Comparison of ENCODE assay signal across 12 cellular contexts in genomic region chr4:984336-985054, GRCh38. TPM values are rescaled to one million over a fixed set of nuclear protein-coding genes. Genes with fewer than 3 reads are reported as not detected.
DNase-seq lines count a peak whose midpoint lies in the region; ATAC-seq and TF ChIP-seq lines count a peak whose summit lies in the region.
"Had no signal": no experiment of that assay in that cellular context is flagged by ENCODE, and none has a peak within 500 bp of the region (broad histone marks: within the 10 kb centered on the region; RNA-seq: fewer than 3 reads in every experiment).

No MANE protein-coding gene starts in this region.

- no peak overlapping the region for H3K4me3 ChIP-seq in BLaER1 treated with 17β-estradiol and CSF1 and Interleukin-3, amounts not matched to agents 10 nM and 100 nM
- H3K4me3 ChIP-seq in OCI-LY3 (ENCODE audit: low read length) = peak overlapping the region; percentile 76
- H3K4me3 ChIP-seq in endocrine pancreas (ENCODE audit: control insufficient read depth, insufficient read depth, low read length) = peak overlapping the region; percentile 22
- H3K4me3 ChIP-seq in uterus = no peak overlapping the region

- peak overlapping the region; percentile 31 for H3K4me3 Mint-ChIP-seq in neural crest cell

- H3K36me3 ChIP-seq in BLaER1 treated with 17β-estradiol and CSF1 and Interleukin-3, amounts not matched to agents 10 nM and 100 nM = peaks cover 0 to 6% (median 3%) of the 10 kb centered on the region in 11 experiments; a peak in 13 of 22 replicates
- H3K36me3 ChIP-seq in OCI-LY3 (replicated peaks; ENCODE audit: low read depth, low read length) = no peaks in the 10 kb centered on the region
- H3K36me3 ChIP-seq in endocrine pancreas (ENCODE audit: control insufficient read depth, insufficient read depth, low read length) = no peaks in the 10 kb centered on the region
- H3K36me3 ChIP-seq in uterus = no peaks in the 10 kb centered on the region

- intact Hi-C loops in uterus (cut with DNase I; ENCODE audit: low total_unique reads) = no loop called here

- no peaks in the 10 kb centered on the region for H3K9me3 ChIP-seq in BLaER1 treated with 17β-estradiol and CSF1 and Interleukin-3, amounts not matched to agents 10 nM and 100 nM (replicated peaks in 1 of 11)
- H3K9me3 ChIP-seq in OCI-LY3 (ENCODE audit: insufficient read depth, low read length) (no peaks in the 10 kb centered on the region), endocrine pancreas (ENCODE audit: control insufficient read depth, low read length) (no peaks in the 10 kb centered on the region), uterus (no peaks in the 10 kb centered on the region)

- H3K4me1 ChIP-seq in BLaER1 treated with 17β-estradiol and CSF1 and Interleukin-3, amounts not matched to agents 10 nM and 100 nM = peaks cover 39 to 56% (median 43%) of the 10 kb centered on the region in 10 experiments
- H3K4me1 ChIP-seq in OCI-LY3 (ENCODE audit: low read length) (peaks cover 22% of the 10 kb centered on the region), endocrine pancreas (ENCODE audit: control insufficient read depth, insufficient read depth, low read length) (no peaks in the 10 kb centered on the region), uterus (peaks cover 0 to 10% of the 10 kb centered on the region in 2 donors)

- TF ChIP-seq POLR2A in uterus (IDR thresholded peaks at IDR 0.05) = no peak

- peaks cover 18% of the 10 kb centered on the region for H3K4me1 Mint-ChIP-seq in neural crest cell

- no peaks in the 10 kb centered on the region for H3K9me3 Mint-ChIP-seq in neural crest cell

- TF ChIP-seq CTCF in OCI-LY3 (IDR thresholded peaks at IDR 0.05; ENCODE audit: low read depth, low read length) = no peak
- no peak for TF ChIP-seq CTCF in neural crest cell (conservative IDR thresholded peaks at IDR 0.05)
- TF ChIP-seq CTCF in uterus (IDR thresholded peaks at IDR 0.05) = no peak

- H3K79me2 ChIP-seq in OCI-LY3 (ENCODE audit: low read length) = no peaks in the 10 kb centered on the region

- H3K27ac ChIP-seq in BLaER1 treated with 17β-estradiol and CSF1 and Interleukin-3, amounts not matched to agents 10 nM and 100 nM = no peak overlapping the region
- H3K27ac ChIP-seq in OCI-LY3 (ENCODE audit: low read length) = no peak overlapping the region
- no peak overlapping the region for H3K27ac ChIP-seq in uterus

- H2AFZ ChIP-seq in OCI-LY3 (ENCODE audit: low read depth, low read length) = peak overlapping the region; percentile 88

- no peak overlapping the region for H3K9ac ChIP-seq in BLaER1 treated with 17β-estradiol and CSF1 and Interleukin-3, amounts not matched to agents 10 nM and 100 nM
- H3K9ac ChIP-seq in OCI-LY3 (ENCODE audit: low read length) (peak overlapping the region; percentile 44), endocrine pancreas (ENCODE audit: control insufficient read depth, insufficient read depth, low read length) (peak overlapping the region; percentile 32)

- H3K27me3 Mint-ChIP-seq in neural crest cell (ENCODE audit: low read depth) = no peaks in the 10 kb centered on the region

- H3K4me2 ChIP-seq in BLaER1 treated with 17β-estradiol and CSF1 and Interleukin-3, amounts not matched to agents 10 nM and 100 nM = peak overlapping the region; percentile 35 to 98 (median 94); a peak in 19 of 22 replicates
- peak overlapping the region; percentile 97 for H3K4me2 ChIP-seq in OCI-LY3 (ENCODE audit: low read length)

- H3K36me3 Mint-ChIP-seq in neural crest cell (ENCODE audit: low read depth) = no peaks in the 10 kb centered on the region

- no peak for ATAC-seq in HG02571 (IDR thresholded peaks at IDR 0.05; ENCODE audit: unreplicated experiment)

- H3K27me3 ChIP-seq in BLaER1 treated with 17β-estradiol and CSF1 and Interleukin-3, amounts not matched to agents 10 nM and 100 nM = no peaks in the 10 kb centered on the region
- no peaks in the 10 kb centered on the region for H3K27me3 ChIP-seq in OCI-LY3 (ENCODE audit: low read depth, low read length)
- H3K27me3 ChIP-seq in endocrine pancreas (ENCODE audit: control insufficient read depth, insufficient read depth, low read length) = no peaks in the 10 kb centered on the region
- no peaks in the 10 kb centered on the region for H3K27me3 ChIP-seq in uterus

- H3K27ac Mint-ChIP-seq in neural crest cell (ENCODE audit: unreplicated experiment) = no peak overlapping the region

- peaks cover 0 to 29% (median 23%) of the 10 kb centered on the region in 11 experiments; a peak in 17 of 22 replicates for H4K20me1 ChIP-seq in BLaER1 treated with 17β-estradiol and CSF1 and Interleukin-3, amounts not matched to agents 10 nM and 100 nM
- H4K20me1 ChIP-seq in OCI-LY3 (ENCODE audit: insufficient read depth, low read length) = no peaks in the 10 kb centered on the region

- DNase-seq in neural crest cell (ENCODE audit: low read depth, low spot score) (no peak), NCI-H2107 (lab: John Stamatoyannopoulos, UW) (no peak), uterus (no peak), NCI-H2081 (lab: John Stamatoyannopoulos, UW) (no peak)
- DNase-seq: cerebellar nuclear complex, DMS79, NCI-H1436 treated with DMSO at 0.1 percent for 48 hours had no signal

RNA-seq across cellular contexts. Expression of gene IDUA, which starts 2.3 kb away (rescaled TPM):
- total RNA-seq in neural crest cell = 16.4 and 18.0 TPM in 2 replicates
- 10 to 100 TPM in 2 of 4 donors, 1 to 10 TPM in 2; 2.8 to 45.8 (median 9.9) TPM for total RNA-seq in uterus

RNA-seq across cellular contexts. Expression of gene SLC26A1, which starts 8.7 kb away (rescaled TPM):
- total RNA-seq in neural crest cell (0.27 and 0.84 TPM in 2 replicates), uterus (under 1 TPM in 2 of 4 donors, not detected in 2; 0.07 to 0.12 TPM)
- total RNA-seq: RPMI7951 had no signal

RNA-seq across cellular contexts. Expression of gene DGKQ, which starts 11.1 kb away (rescaled TPM):
- total RNA-seq in neural crest cell (15.0 and 15.7 TPM in 2 replicates), uterus (10 to 100 TPM in 2 of 4 donors, 1 to 10 TPM in 2; 1.2 to 12.7 (median 10.1) TPM)

RNA-seq across cellular contexts. Expression of gene FGFRL1, which starts 26.9 kb away (rescaled TPM):
- total RNA-seq in neural crest cell (54.9 and 58.8 TPM in 2 replicates), uterus (10 to 100 TPM in 2 of 4 donors, 1 to 10 TPM in 2; 2.8 to 24.8 (median 13.9) TPM)

RNA-seq across cellular contexts. Expression of gene TMEM175, which starts 52.2 kb away (rescaled TPM):
- total RNA-seq in neural crest cell = 15.2 and 22.1 TPM in 2 replicates
- total RNA-seq in uterus = 10 to 100 TPM in 3 of 4 donors, 1 to 10 TPM in 1; 9.9 to 39.7 (median 26.3) TPM

Comparison
In these comparisons a context has a peak if more than half of its experiments do, and no peak if none do; other contexts are left out.
1. H3K4me3 ChIP-seq: peak in OCI-LY3 (single experiment) and endocrine pancreas (single experiment); none in BLaER1 treated with 17β-estradiol and CSF1 and Interleukin-3, amounts not matched to agents 10 nM and 100 nM (0 of 10) and uterus (0 of 2).
2. H3K9ac ChIP-seq: peak in OCI-LY3 (single experiment) and endocrine pancreas (single experiment); none in BLaER1 treated with 17β-estradiol and CSF1 and Interleukin-3, amounts not matched to agents 10 nM and 100 nM (0 of 11).